Comparison of ENCODE assay signal across 7 cellular contexts in the genomic region with DNA sequence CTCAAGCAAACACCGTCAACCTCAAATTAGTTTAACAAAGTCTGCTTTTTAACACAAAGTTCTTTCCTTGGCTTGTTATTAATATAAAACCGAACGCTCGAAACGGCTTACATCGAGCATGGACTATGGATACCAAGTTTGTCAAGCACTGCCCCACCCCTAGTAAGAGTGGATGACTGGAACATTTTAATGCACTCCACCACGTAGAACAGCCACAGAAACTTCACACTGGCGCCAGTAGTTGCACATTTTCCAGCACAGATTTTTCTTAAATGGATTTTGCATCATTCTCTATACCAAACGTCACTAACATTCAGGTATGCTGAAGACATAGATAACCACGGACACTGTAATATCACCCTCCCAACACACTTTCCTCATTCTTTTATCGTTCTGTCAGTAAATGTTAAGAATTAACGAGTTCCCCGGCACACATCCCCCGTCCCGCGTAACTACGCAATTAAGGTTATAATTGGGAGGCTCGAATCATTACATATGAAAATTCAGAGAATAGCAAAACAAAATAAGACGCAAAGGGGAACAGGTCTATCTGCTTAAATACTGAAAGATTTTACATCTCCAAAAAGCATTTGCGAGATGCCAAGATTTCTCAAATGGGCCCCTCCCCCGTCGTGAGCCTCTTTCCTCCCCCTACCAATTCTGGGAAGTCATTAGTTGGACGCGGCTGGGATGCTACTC. TPM values are rescaled to one million over a fixed set of nuclear protein-coding genes. Genes with fewer than 3 reads are reported as not detected.
A peak's percentile ranks its signal among the peaks of the same experiment; 100 is the strongest.
DNase-seq lines count a peak whose midpoint lies in the region; ATAC-seq and TF ChIP-seq lines count a peak whose summit lies in the region.

No MANE protein-coding gene starts in this region.

- POLR2A ChIA-PET in PC-3 (lab: Charles Lee; ENCODE audit: unreplicated experiment) = no interaction called here

- H4K20me1 ChIP-seq in PC-3 (ENCODE audit: low read length) = peaks cover 15% of the 10 kb centered on the region

- H3K4me1 ChIP-seq in PC-3 (ENCODE audit: insufficient read depth, low read length) = peaks cover 25% of the 10 kb centered on the region
- H3K4me1 ChIP-seq in lower lobe of right lung = peaks cover 40% of the 10 kb centered on the region
- peaks cover 14% of the 10 kb centered on the region for H3K4me1 ChIP-seq in testis

- peak overlapping the region; percentile 25 for H3K27ac ChIP-seq in PC-3 (ENCODE audit: low read length)
- H3K27ac ChIP-seq in lower lobe of right lung = peak overlapping the region; percentile 96
- H3K27ac ChIP-seq in testis = peak overlapping the region; percentile 93 to 99

- H3K4me3 ChIP-seq in GM12875 (ENCODE audit: low read depth, low read length) (peak overlapping the region; percentile 93), PC-3 (ENCODE audit: low read length) (peak overlapping the region; percentile 82), lower lobe of right lung (peak overlapping the region; percentile 92), testis (peak overlapping the region; percentile 90 to 95)

- CTCF ChIA-PET in PC-3 (lab: Charles Lee) = interaction anchor here (0.6 kb wide), 1 partner anchor 46 kb away, joined by 4 read pairs; no protein-coding TSS in a partner anchor

- peak overlapping the region; percentile 88 for H3K4me2 ChIP-seq in PC-3 (ENCODE audit: low read length)

- H3K36me3 ChIP-seq in PC-3 (ENCODE audit: low read depth, low read length) (no peaks in the 10 kb centered on the region), lower lobe of right lung (peaks cover 22% of the 10 kb centered on the region), testis (ENCODE audit: low read depth, missing control alignments) (no peaks in the 10 kb centered on the region)

- peak overlapping the region; percentile 75 for H3K9ac ChIP-seq in PC-3 (ENCODE audit: low read length)

- ATAC-seq in PC-3 (peak; percentile 36), lower lobe of right lung (peak; percentile 68 to 77), GM18870 (IDR thresholded peaks at IDR 0.05; ENCODE audit: unreplicated experiment) (no peak)

- H2AFZ ChIP-seq in PC-3 (ENCODE audit: low read length) = peak overlapping the region; percentile 81

- H3F3A ChIP-seq in PC-3 (ENCODE audit: low read length, unreplicated experiment) = no peaks in the 10 kb centered on the region

- no peaks in the 10 kb centered on the region for H3K27me3 ChIP-seq in PC-3 (ENCODE audit: low read length)
- peaks cover 10% of the 10 kb centered on the region for H3K27me3 ChIP-seq in lower lobe of right lung (ENCODE audit: low read depth)
- no peaks in the 10 kb centered on the region for H3K27me3 ChIP-seq in testis

- H3K9me3 ChIP-seq in PC-3 (ENCODE audit: low read length) (no peaks in the 10 kb centered on the region), lower lobe of right lung (no peaks in the 10 kb centered on the region), testis (no peaks in the 10 kb centered on the region)

- WGBS in testis, 2 donors = 1% methylated on average over 24 of the region's 24 CpGs

- TSS peak; percentile 54 for BruUV-seq in PC-3 (replicated peaks; lab: Mats Ljungman, UMichigan)

- no peak for TF ChIP-seq POLR2A in testis (IDR thresholded peaks at IDR 0.05)

- no peak for TF ChIP-seq CTCF in GM12875 (IDR thresholded peaks at IDR 0.05; ENCODE audit: borderline replicate concordance, insufficient read depth, low read depth, low read length)
- no peak for TF ChIP-seq CTCF in PC-3 (conservative IDR thresholded peaks at IDR 0.05; ENCODE audit: low read depth, low read length)
- no peak for TF ChIP-seq CTCF in lower lobe of right lung (IDR thresholded peaks at IDR 0.05)
- no peak for TF ChIP-seq CTCF in testis (IDR thresholded peaks at IDR 0.05)

- peak; percentile 68 for DNase-seq in PC-3
- peak; percentile 67 for DNase-seq in dedifferentiated amniotic fluid mesenchymal stem cell (ENCODE audit: extremely low spot score)
- no peak for DNase-seq in lower lobe of right lung
- DNase-seq in testis = peak; percentile 43
- DNase-seq in GDM1 (lab: John Stamatoyannopoulos, UW) = no peak

- intact Hi-C loops in PC-3 (cut with micrococcal nuclease) = loop anchor here (5.0 to 10.0 kb wide), 2 partner anchors 68 to 395 kb away; a partner anchor contains a TSS
- intact Hi-C loops in lower lobe of right lung (cut with DNase I) = no loop called here
- intact Hi-C loops in testis (cut with DNase I; ENCODE audit: low total_unique reads) = no loop called here

- peaks cover 58% of the 10 kb centered on the region for H3K79me2 ChIP-seq in PC-3 (ENCODE audit: low read length)

- no peaks in the 10 kb centered on the region for H3K9me2 ChIP-seq in PC-3 (replicated peaks; ENCODE audit: low read length)

RNA-seq across cellular contexts. Expression of a gene that starts 1.0 kb away (rescaled TPM):
- total RNA-seq in PC-3 (2014; rRNA removed) (29.1 and 38.6 TPM in 2 replicates), lower lobe of right lung (86.0 TPM), testis (10 to 100 TPM; 36.8 to 45.7 TPM)
- polyA plus RNA-seq in testis (ENCODE audit: insufficient read depth, low read depth, low replicate concordance) = 37.6 TPM

Comparison
In these comparisons a context has a peak if more than half of its experiments do, and no peak if none do; other contexts are left out.
1. DNase-seq: peak in PC-3 (single experiment), dedifferentiated amniotic fluid mesenchymal stem cell (single experiment) and testis (single experiment); none in lower lobe of right lung (single experiment) and GDM1 (single experiment).
2. H3K27ac ChIP-seq: peak in every context shown above with its lines; median percentile 96 in lower lobe of right lung; 96 in testis; 25 in PC-3.
3. Peak in every context shown above with its lines, with median percentiles within 50 percentile points of each other: H3K4me3 ChIP-seq.